9 cellular contexts compared by ENCODE assay signal in the genomic region with DNA sequence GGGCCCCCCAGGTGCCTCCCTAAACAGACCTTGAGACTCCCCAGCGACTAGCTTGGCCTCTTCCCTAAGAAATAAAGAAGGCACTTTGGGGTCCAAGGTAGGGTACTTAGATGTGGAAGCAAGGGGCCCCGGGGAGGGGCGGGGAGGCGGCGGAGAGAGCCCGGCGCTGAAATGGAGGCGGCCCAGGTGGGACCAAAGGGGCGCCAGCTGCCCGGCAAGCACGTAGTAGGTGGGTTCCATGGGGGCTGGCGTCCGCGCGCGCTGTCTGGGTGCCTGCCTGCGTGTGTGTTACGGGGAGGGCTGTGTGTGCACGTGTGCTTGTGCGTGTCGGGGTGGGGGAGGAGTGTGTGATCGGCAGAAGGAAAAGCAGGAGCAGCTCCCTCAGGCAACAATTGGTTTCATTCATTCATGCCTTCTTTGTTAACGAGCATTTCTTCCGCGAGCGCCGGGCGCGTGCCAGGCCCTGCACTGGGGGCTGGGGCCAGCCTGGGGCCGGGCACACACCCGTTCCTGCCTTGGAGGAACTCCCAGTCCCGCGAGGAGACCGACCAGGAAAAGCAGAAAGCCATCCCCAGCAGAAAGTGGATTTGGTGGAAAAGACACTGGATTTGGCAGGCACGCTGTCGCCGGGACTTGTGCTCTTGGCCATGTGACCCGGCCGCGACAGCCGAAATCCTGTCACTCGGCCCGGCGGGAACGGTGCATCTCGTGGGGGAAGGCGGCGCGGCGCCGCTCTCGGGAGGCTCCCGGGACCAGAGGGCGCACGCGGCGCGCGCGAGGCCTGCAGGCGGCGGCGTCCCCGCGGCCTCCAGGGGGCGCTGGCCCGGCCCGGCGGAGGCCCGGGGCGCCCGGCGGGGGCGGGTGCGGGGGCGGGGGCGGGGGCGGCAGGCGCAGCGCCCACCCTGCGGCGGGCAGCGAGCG. TPM values are rescaled to one million over a fixed set of nuclear protein-coding genes. Genes with fewer than 3 reads are reported as not detected.
A peak's percentile ranks its signal among the peaks of the same experiment; 100 is the strongest.
DNase-seq lines count a peak whose midpoint lies in the region; ATAC-seq, FAIRE-seq and TF ChIP-seq lines count a peak whose summit lies in the region.
"Had no signal": no experiment of that assay in that cellular context is flagged by ENCODE, and none has a peak within 500 bp of the region (broad histone marks: within the 10 kb centered on the region; RNA-seq: fewer than 3 reads in every experiment).

No MANE protein-coding gene starts in this region.

- peaks cover 45% of the 10 kb centered on the region for H3K27me3 Mint-ChIP-seq in activated naive CD8-positive, alpha-beta T cell treated with anti-CD3 and anti-CD28 coated beads, Interleukin-2, amount 10 ng/mL, durations not matched to agents 7 days and 5 days
- H3K27me3 Mint-ChIP-seq in memory B cell: peaks cover 21% of the 10 kb centered on the region

- H3K36me3 ChIP-seq in BJ (ENCODE audit: control insufficient read depth, insufficient read depth, low read length): no peaks in the 10 kb centered on the region
- H3K36me3 ChIP-seq in HAP-1 (replicated peaks): peaks cover 5% of the 10 kb centered on the region
- H3K36me3 ChIP-seq in small intestine (ENCODE audit: control insufficient read depth in 2 of 2, insufficient read depth in 2 of 2, low read length in 2 of 2): no peaks in the 10 kb centered on the region

- no peak for FAIRE-seq in small intestine (lab: Jason Lieb, UNC)

- H3K4me3 Mint-ChIP-seq in activated naive CD8-positive, alpha-beta T cell treated with anti-CD3 and anti-CD28 coated beads, Interleukin-2, amount 10 ng/mL, durations not matched to agents 7 days and 5 days: peak overlapping the region; percentile 25
- H3K4me3 Mint-ChIP-seq in memory B cell: peak overlapping the region; percentile 21

- peak; percentile 32 for ATAC-seq in activated naive CD8-positive, alpha-beta T cell treated with anti-CD3 and anti-CD28 coated beads, Interleukin-2, amount 10 ng/mL, durations not matched to agents 7 days and 5 days (ENCODE audit: low read depth)
- peak; percentile 57 for ATAC-seq in memory B cell (ENCODE audit: low read depth)
- ATAC-seq in GM19397 (IDR thresholded peaks at IDR 0.05; ENCODE audit: unreplicated experiment): no peak

- 0 out of 2 replicates have a peak overlapping the region, but pooled peaks have one; percentile 2 for H3K4me3 ChIP-seq in BJ (ENCODE audit: low read depth, low read length)
- H3K4me3 ChIP-seq in HAP-1: peak overlapping the region; percentile 40
- H3K4me3 ChIP-seq in small intestine (ENCODE audit: low read depth in 1 of 2, low read length in 2 of 2): no peak overlapping the region

- H3K36me3 Mint-ChIP-seq in activated naive CD8-positive, alpha-beta T cell treated with anti-CD3 and anti-CD28 coated beads, Interleukin-2, amount 10 ng/mL, durations not matched to agents 7 days and 5 days: no peaks in the 10 kb centered on the region
- H3K36me3 Mint-ChIP-seq in memory B cell: no peaks in the 10 kb centered on the region

- peaks cover 26% of the 10 kb centered on the region for H3K4me1 ChIP-seq in HAP-1
- no peaks in the 10 kb centered on the region for H3K4me1 ChIP-seq in small intestine (ENCODE audit: control insufficient read depth in 2 of 2, insufficient read depth in 1 of 2, low read depth in 1 of 2, low read length in 1 of 2)

- H3K9me3 Mint-ChIP-seq in activated naive CD8-positive, alpha-beta T cell treated with anti-CD3 and anti-CD28 coated beads, Interleukin-2, amount 10 ng/mL, durations not matched to agents 7 days and 5 days: no peaks in the 10 kb centered on the region
- H3K9me3 Mint-ChIP-seq in memory B cell: no peaks in the 10 kb centered on the region

- no peak overlapping the region for H3K27ac ChIP-seq in small intestine (ENCODE audit: low read depth in 1 of 2, low read length in 1 of 2)

- in situ Hi-C loops in HAP-1 (cut with MboI; ENCODE audit: low sequenced_read_pairs): no loop called here

- peaks cover 1% of the 10 kb centered on the region for H3K4me1 Mint-ChIP-seq in activated naive CD8-positive, alpha-beta T cell treated with anti-CD3 and anti-CD28 coated beads, Interleukin-2, amount 10 ng/mL, durations not matched to agents 7 days and 5 days
- H3K4me1 Mint-ChIP-seq in memory B cell: peaks cover 11% of the 10 kb centered on the region

- H3K9me3 ChIP-seq in HAP-1 (no peaks in the 10 kb centered on the region), small intestine (ENCODE audit: control insufficient read depth, low read depth) (no peaks in the 10 kb centered on the region)

- CTCF ChIA-PET in BJ (lab: Yijun Ruan, JAX): interaction anchor here (1.0 to 2.1 kb wide), 2 partner anchors 12 to 24 kb away, joined by 3 to 7 read pairs; no protein-coding TSS in a partner anchor

- POLR2A ChIA-PET in BJ (lab: Charles Lee): no interaction called here
- POLR2A ChIA-PET in activated naive CD8-positive, alpha-beta T cell treated with anti-CD3 and anti-CD28 coated beads, Interleukin-2, amount 10 ng/mL, durations not matched to agents 7 days and 5 days (lab: Charles Lee): no interaction called here

- peak; percentile 10; the same call in 1 of the 2 replicates for TF ChIP-seq CTCF in BJ (IDR thresholded peaks at IDR 0.05; ENCODE audit: insufficient read depth, low read depth, low read length)

- H3K27me3 ChIP-seq in BJ (ENCODE audit: control insufficient read depth, insufficient read depth, low read length) (peaks cover 31% of the 10 kb centered on the region), HAP-1 (ENCODE audit: low read depth) (no peaks in the 10 kb centered on the region), small intestine (ENCODE audit: control insufficient read depth in 2 of 2, insufficient read depth in 2 of 2, low read length in 2 of 2) (peaks cover 19 to 22% of the 10 kb centered on the region in 2 donors)

- 2 to 48% (median 11%) methylated on average over 46 to 84 of the region's 84 CpGs for WGBS in small intestine, 3 donors

- no peak for DNase-seq in BJ (ENCODE audit: low read depth)
- DNase-seq in HAP-1 (ENCODE audit: low spot score in 2 of 2): peak in 1 of 2 experiments; percentile 69
- DNase-seq in activated naive CD8-positive, alpha-beta T cell treated with anti-CD3 and anti-CD28 coated beads, Interleukin-2, amount 10 ng/mL, durations not matched to agents 7 days and 5 days: peak; percentile 50
- no peak for DNase-seq in memory B cell (ENCODE audit: low spot score in 2 of 2)
- no peak for DNase-seq in stimulated activated naive CD4-positive, alpha-beta T cell (lab: John Stamatoyannopoulos, UW)
- DNase-seq in small intestine: no peak
- DNase-seq in DMS79 treated with DMSO at 0.1 percent for 48 hours (lab: John Stamatoyannopoulos, UW): no peak

- no peak overlapping the region for H3K27ac Mint-ChIP-seq in activated naive CD8-positive, alpha-beta T cell treated with anti-CD3 and anti-CD28 coated beads, Interleukin-2, amount 10 ng/mL, durations not matched to agents 7 days and 5 days
- no peak overlapping the region for H3K27ac Mint-ChIP-seq in memory B cell

RNA-seq across cellular contexts. Expression of a gene that starts 3.3 kb away (rescaled TPM):
- polyA plus RNA-seq in BJ (2011; rRNA removed): 0.04 and 0.06 TPM in 2 replicates
- not detected in 2 replicates for polyA minus RNA-seq in BJ (2011; rRNA and poly(A)+ RNA removed)
- not detected for total RNA-seq in activated naive CD8-positive, alpha-beta T cell treated with anti-CD3 and anti-CD28 coated beads, Interleukin-2, amount 10 ng/mL, durations not matched to agents 7 days and 5 days
- polyA plus RNA-seq in small intestine: under 1 TPM in 1 of 3 donors, not detected in 2; 0.06 TPM
- total RNA-seq: RPMI7951 had no signal

RNA-seq across cellular contexts. Expression of a gene that starts 29.9 kb away (rescaled TPM):
- polyA plus RNA-seq in BJ (2011; rRNA removed) (0.22 and 0.28 TPM in 2 replicates), small intestine (1 to 10 TPM in 2 of 3 donors, not detected in 1; 1.1 to 1.4 TPM)
- not detected in 2 replicates for polyA minus RNA-seq in BJ (2011; rRNA and poly(A)+ RNA removed)
- total RNA-seq in activated naive CD8-positive, alpha-beta T cell treated with anti-CD3 and anti-CD28 coated beads, Interleukin-2, amount 10 ng/mL, durations not matched to agents 7 days and 5 days: 1 to 10 TPM in 1 of 2 experiments, under 1 TPM in 1; 0.79 to 1.1 TPM
- total RNA-seq: RPMI7951 had no signal

RNA-seq across cellular contexts. Expression of a gene that starts 44.0 kb away (rescaled TPM):
- polyA plus RNA-seq in BJ (2011; rRNA removed) (8.3 and 11.9 TPM in 2 replicates), small intestine (10 to 100 TPM; 34.0 to 74.9 (median 43.5) TPM)
- 21.5 and 24.3 TPM in 2 replicates for polyA minus RNA-seq in BJ (2011; rRNA and poly(A)+ RNA removed)
- 1 to 10 TPM; 1.7 to 1.9 TPM for total RNA-seq in activated naive CD8-positive, alpha-beta T cell treated with anti-CD3 and anti-CD28 coated beads, Interleukin-2, amount 10 ng/mL, durations not matched to agents 7 days and 5 days

RNA-seq across cellular contexts. Expression of a gene that starts 44.8 kb away (rescaled TPM):
- polyA plus RNA-seq in BJ (2011; rRNA removed): 32.1 and 44.0 TPM in 2 replicates
- 12.7 and 21.4 TPM in 2 replicates for polyA minus RNA-seq in BJ (2011; rRNA and poly(A)+ RNA removed)
- total RNA-seq in activated naive CD8-positive, alpha-beta T cell treated with anti-CD3 and anti-CD28 coated beads, Interleukin-2, amount 10 ng/mL, durations not matched to agents 7 days and 5 days: 10 to 100 TPM; 19.0 to 19.7 TPM
- polyA plus RNA-seq in small intestine: 10 to 100 TPM; 30.7 to 41.9 (median 38.2) TPM

Comparison
In these comparisons a context has a peak if more than half of its experiments do, and no peak if none do; other contexts are left out.
1. H3K4me3 ChIP-seq: peak in BJ (single experiment) and HAP-1 (single experiment); none in small intestine (0 of 2).